ENCODE assay signal across 8 cellular contexts in genomic region chr18:2654828-2655152, GRCh38. TPM values are rescaled to one million over a fixed set of nuclear protein-coding genes. Genes with fewer than 3 reads are reported as not detected.
DNase-seq lines count a peak whose midpoint lies in the region; ATAC-seq, FAIRE-seq and TF ChIP-seq lines count a peak whose summit lies in the region.

No MANE protein-coding gene starts in this region.

- H3K23ac ChIP-seq in H1 (ENCODE audit: insufficient read length) = no peak overlapping the region

- no peak overlapping the region; the same call in 1 of the 2 replicates for H3K18ac ChIP-seq in H1 (ENCODE audit: extremely low read depth, low read length)

- H4K91ac ChIP-seq in H1 (replicated peaks; ENCODE audit: insufficient read length, low read length) = no peak overlapping the region

- intact Hi-C loops in naive thymus-derived CD4-positive, alpha-beta T cell (cut with micrococcal nuclease) = loop anchor here (1.0 to 5.0 kb wide), 15 partner anchors 13 to 1842 kb away; partner anchors contain the start of genes METTL4 (in 2 of the 2), MYL12A (in 2 of the 2), NDC80 (in 2 of the 2) and LPIN2 (in 1 of the 2)

- H3K4me3 Mint-ChIP-seq in naive thymus-derived CD4-positive, alpha-beta T cell = peak overlapping the region; percentile 90 to 99 (median 94)

- H3K36me3 Mint-ChIP-seq in naive thymus-derived CD4-positive, alpha-beta T cell = peaks cover 0 to 18% (median 5%) of the 10 kb centered on the region in 5 donors

- H4K20me1 ChIP-seq in H1 (replicated peaks in 1 of 2; ENCODE audit: control insufficient read depth in 1 of 2, insufficient read depth in 2 of 2, low read length in 2 of 2) = peaks cover 9 to 13% of the 10 kb centered on the region in 2 experiments

- peak overlapping the region; percentile 94 for H3K4me3 ChIP-seq in BJ (ENCODE audit: low read depth, low read length)
- peak overlapping the region; percentile 66 to 97 (median 86) for H3K4me3 ChIP-seq in H1 (ENCODE audit: extremely low read depth in 1 of 4, insufficient read depth in 2 of 4, low read depth in 3 of 4, low read length in 4 of 4)
- H3K4me3 ChIP-seq in naive thymus-derived CD4-positive, alpha-beta T cell (ENCODE audit: low read length) = peak overlapping the region; percentile 94

- H3K14ac ChIP-seq in H1 (ENCODE audit: insufficient read length) = no peak overlapping the region

- TF ChIP-seq EP300 in H1 (IDR thresholded peaks at IDR 0.05; ENCODE audit: borderline replicate concordance in 1 of 2, low read depth in 2 of 2, low read length in 2 of 2) = no peak

- peak overlapping the region; percentile 66 for H2AFZ ChIP-seq in H1 (ENCODE audit: low read length)

- H3K4ac ChIP-seq in H1 (replicated peaks; ENCODE audit: insufficient read length, low read depth, low read length) = no peak overlapping the region

- H2BK120ac ChIP-seq in H1 (replicated peaks; ENCODE audit: low read depth, low read length) = no peak overlapping the region

- peaks cover 0 to 34% of the 10 kb centered on the region in 2 experiments; a peak in 2 of 4 replicates for H3K79me2 ChIP-seq in H1 (ENCODE audit: control insufficient read depth in 1 of 2, insufficient read depth in 2 of 2, low read length in 2 of 2)

- H2BK15ac ChIP-seq in H1 (ENCODE audit: low read length) = no peak overlapping the region

- CTCF ChIA-PET in BJ (lab: Yijun Ruan, JAX) (no interaction called here), RWPE1 (lab: Yijun Ruan, JAX) (interaction anchor here (0.7 to 0.9 kb wide), 2 partner anchors 61 to 1966 kb away, joined by 3 to 4 read pairs; no protein-coding TSS in a partner anchor), H1 (lab: Charles Lee; ENCODE audit: partially characterized antibody) (no interaction called here)
- CTCF ChIA-PET in naive thymus-derived CD4-positive, alpha-beta T cell (lab: Charles Lee) = interaction anchor here (1.4 to 2.3 kb wide), 3 partner anchors 18 to 84 kb away, joined by 4 to 20 read pairs (median 10); no protein-coding TSS in a partner anchor

- WGBS in H1 (ENCODE audit: extremely low coverage in 1 of 2, insufficient coverage in 1 of 2, insufficient read length in 1 of 2, insufficient replicate concordance in 2 of 2, low coverage in 1 of 2, low lambda C conversion rate in 2 of 2, missing lambda C conversion rate in 1 of 2), 2 experiments = 2% methylated on average over 23 of the region's 23 CpGs; no CpG with 5 or more reads in 1 of the 2 experiments

- POLR2A ChIA-PET in BJ (lab: Charles Lee) (no interaction called here), RWPE1 (lab: Yijun Ruan, JAX; ENCODE audit: low non-redundant PET) (no interaction called here), H1 (lab: Charles Lee; ENCODE audit: partially characterized antibody) (interaction anchor here (0.8 to 1.9 kb wide), 6 partner anchors 9 to 81 kb away, joined by 3 to 9 read pairs (median 4); no protein-coding TSS in a partner anchor)
- POLR2A ChIA-PET in naive thymus-derived CD4-positive, alpha-beta T cell (lab: Charles Lee) = interaction anchor here (0.7 to 6.3 kb wide), 20 partner anchors 10 to 406 kb away, joined by 3 to 424 read pairs (median 10); partner anchors contain the start of genes METTL4 and NDC80

- no peak overlapping the region for H2AK5ac ChIP-seq in H1 (ENCODE audit: low read depth, low read length)

- peak overlapping the region; percentile 97 for H3K27ac ChIP-seq in RWPE1
- H3K27ac ChIP-seq in H1 (ENCODE audit: low read depth, low read length) = peak overlapping the region; percentile 85; the same call in 1 of the 2 replicates
- H3K27ac ChIP-seq in naive thymus-derived CD4-positive, alpha-beta T cell (ENCODE audit: low read depth, low read length) = peak overlapping the region; percentile 100

- no peaks in the 10 kb centered on the region for H3K9me3 ChIP-seq in H1 (ENCODE audit: insufficient read depth in 2 of 2, low read depth in 1 of 2, low read length in 1 of 2)
- H3K9me3 ChIP-seq in naive thymus-derived CD4-positive, alpha-beta T cell (ENCODE audit: control insufficient read depth in 2 of 3, low read length in 3 of 3) = no peaks in the 10 kb centered on the region

- FAIRE-seq in H1 (lab: Jason Lieb, UNC) (no peak), H54 (lab: Jason Lieb, UNC) (no peak)

- peak overlapping the region; percentile 91 to 92 for H3K4me2 ChIP-seq in H1 (ENCODE audit: insufficient read depth in 1 of 2, low read depth in 2 of 2, low read length in 2 of 2)

- peaks cover 23 to 63% (median 47%) of the 10 kb centered on the region in 7 donors for H3K4me1 Mint-ChIP-seq in naive thymus-derived CD4-positive, alpha-beta T cell

- H4K8ac ChIP-seq in H1 (ENCODE audit: extremely low read depth, insufficient read depth, low read length) = peak overlapping the region; percentile 95; the same call in 1 of the 2 replicates

- H3K36me3 ChIP-seq in BJ (ENCODE audit: control insufficient read depth, insufficient read depth, low read length) (no peaks in the 10 kb centered on the region), H1 (ENCODE audit: control insufficient read depth in 2 of 4, insufficient read depth in 4 of 4, low read length in 3 of 4) (no peaks in the 10 kb centered on the region)
- H3K36me3 ChIP-seq in naive thymus-derived CD4-positive, alpha-beta T cell (ENCODE audit: control insufficient read depth in 2 of 3, insufficient read depth in 3 of 3, low read length in 3 of 3) = peaks cover 0 to 14% (median 3%) of the 10 kb centered on the region in 3 experiments

- H3K27me3 ChIP-seq in BJ (ENCODE audit: control insufficient read depth, insufficient read depth, low read length) = no peaks in the 10 kb centered on the region
- H3K27me3 ChIP-seq in H1 (replicated peaks in 1 of 4; ENCODE audit: control insufficient read depth in 3 of 4, extremely low read depth in 1 of 4, insufficient read depth in 3 of 4, low read length in 3 of 4) = peaks cover 3 to 25% (median 22%) of the 10 kb centered on the region in 4 experiments
- H3K27me3 ChIP-seq in naive thymus-derived CD4-positive, alpha-beta T cell (ENCODE audit: control insufficient read depth in 2 of 2, insufficient read depth in 2 of 2, low read length in 2 of 2) = no peaks in the 10 kb centered on the region

- TF ChIP-seq CTCF in BJ (IDR thresholded peaks at IDR 0.05; ENCODE audit: insufficient read depth, low read depth, low read length) (no peak), RWPE1 (conservative IDR thresholded peaks at IDR 0.05; ENCODE audit: low read depth) (no peak), H1 (IDR thresholded peaks at IDR 0.05; ENCODE audit: control extremely low read depth in 1 of 3, insufficient read depth in 1 of 3, low read depth in 1 of 3, low read length in 3 of 3) (no peak)

- peaks cover 0 to 9% (median 4%) of the 10 kb centered on the region in 4 experiments; a peak in 5 of 7 replicates for H3K4me1 ChIP-seq in H1 (replicated peaks in 1 of 4; ENCODE audit: control insufficient read depth in 3 of 4, insufficient read depth in 4 of 4, low read length in 3 of 4)
- peaks cover 23 to 35% of the 10 kb centered on the region in 2 donors for H3K4me1 ChIP-seq in naive thymus-derived CD4-positive, alpha-beta T cell (ENCODE audit: control insufficient read depth in 2 of 2, insufficient read depth in 2 of 2, low read length in 2 of 2)

- peak overlapping the region; percentile 83 to 99 (median 96) for H3K27ac Mint-ChIP-seq in naive thymus-derived CD4-positive, alpha-beta T cell

- TF ChIP-seq POLR2A in H1 (IDR thresholded peaks at IDR 0.05; ENCODE audit: control extremely low read depth in 1 of 2, low read depth in 2 of 2, low read length in 2 of 2) = no peak
- TF ChIP-seq POLR2A in H54 (IDR thresholded peaks at IDR 0.05; ENCODE audit: low read depth, low read length) = no peak

- peak overlapping the region in 3 of 4 experiments; percentile 80 to 87 (median 86); a peak in 6 of 7 replicates for H3K9ac ChIP-seq in H1 (replicated peaks in 1 of 4; ENCODE audit: extremely low read depth in 1 of 4, low read depth in 3 of 4, low read length in 3 of 4)

- H3K23me2 ChIP-seq in H1 (ENCODE audit: low read depth, low read length) = peaks cover 21% of the 10 kb centered on the region

- no peaks in the 10 kb centered on the region for H3K27me3 Mint-ChIP-seq in naive thymus-derived CD4-positive, alpha-beta T cell

- no peak for TF ChIP-seq RAD21 in H1 (IDR thresholded peaks at IDR 0.05 in 1 of 2, conservative IDR thresholded peaks at IDR 0.05 in 1 of 2; ENCODE audit: low read depth in 2 of 2, low read length in 2 of 2)

- H2BK12ac ChIP-seq in H1 (ENCODE audit: low read depth, low read length) = peak overlapping the region; percentile 33; the same call in 1 of the 2 replicates

- no peaks in the 10 kb centered on the region for H3K9me3 Mint-ChIP-seq in naive thymus-derived CD4-positive, alpha-beta T cell

- H3K56ac ChIP-seq in H1 (replicated peaks; ENCODE audit: insufficient read length, low read depth, low read length) = no peak overlapping the region

- H2BK5ac ChIP-seq in H1 (ENCODE audit: low read depth, low read length) = no peak overlapping the region

- H2BK20ac ChIP-seq in H1 (ENCODE audit: low read length) = no peak overlapping the region

- ATAC-seq in GM19463 (IDR thresholded peaks at IDR 0.05; ENCODE audit: unreplicated experiment) = peak; percentile 30
- ATAC-seq in naive thymus-derived CD4-positive, alpha-beta T cell = peak; percentile 64

- peaks cover 6% of the 10 kb centered on the region; the same call in 1 of the 2 replicates for H3K79me1 ChIP-seq in H1 (ENCODE audit: low read depth, low read length)

- no peak overlapping the region for H4K5ac ChIP-seq in H1 (ENCODE audit: insufficient read length, low read depth, low read length)

- DNase-seq in BJ (ENCODE audit: low read depth) = no peak
- peak; percentile 30 for DNase-seq in RWPE1 (ENCODE audit: low spot score)
- no peak for DNase-seq in H1 (ENCODE audit: low read depth in 1 of 2, low spot score in 2 of 2)
- peak in 4 of 9 donors; percentile 79 to 86 (median 84) for DNase-seq in naive thymus-derived CD4-positive, alpha-beta T cell
- no peak for DNase-seq in NCI-H2081 treated with DMSO at 0.1 percent for 48 hours (lab: John Stamatoyannopoulos, UW)
- DNase-seq in middle frontal gyrus (ENCODE audit: extremely low spot score, low spot score) = no peak
- no peak for DNase-seq in H54 (ENCODE audit: insufficient read length, low spot score)

TF ChIP-seq in H1, 55 proteins besides CTCF, POLR2A, EP300 and RAD21 (continues in another document):
- no peak for TF ChIP-seq SIN3A (conservative IDR thresholded peaks at IDR 0.05 in 1 of 2, IDR thresholded peaks at IDR 0.05 in 1 of 2; ENCODE audit: low read depth in 1 of 2, low read length in 2 of 2)

RNA-seq across cellular contexts. Expression of gene SMCHD1, which starts 0.7 kb away (rescaled TPM):
- 10.5 and 23.4 TPM in 2 replicates for polyA plus RNA-seq in BJ (2011; rRNA removed)
- polyA minus RNA-seq in BJ (2011; rRNA and poly(A)+ RNA removed) = 29.4 and 30.5 TPM in 2 replicates
- total RNA-seq in H1 (2021; fragmentation: NEBNext Ultra II Directional; extraction: Animal tissue kit (Norgen Biotek cat#: 25700)) = 32.0 and 32.4 TPM in 2 replicates
- polyA plus RNA-seq in H1 (2011; rRNA removed) = 4.5 and 9.3 TPM in 2 replicates
- polyA plus RNA-seq in H1 (2011; cell fraction: cytosol; rRNA removed) = 10.3 TPM
- polyA plus RNA-seq in H1 (2011; cell fraction: nucleus; rRNA removed) = 8.2 TPM
- polyA plus RNA-seq in H1 (2012, experiment 1 of 2) = 12.7 to 24.1 TPM (median 17.1 TPM) in 4 replicates
- polyA plus RNA-seq in H1 (2012, experiment 2 of 2) = 0.68 TPM
- polyA plus RNA-seq in H1 (2013, experiment 1 of 2) = 13.5 TPM
- polyA plus RNA-seq in H1 (2013, experiment 2 of 2) = 12.6 TPM
- 27.9 and 41.4 TPM in 2 replicates for polyA minus RNA-seq in H1 (2011; rRNA and poly(A)+ RNA removed)
- 46.4 TPM for polyA minus RNA-seq in H1 (2011; cell fraction: cytosol; rRNA and poly(A)+ RNA removed)
- 85.6 TPM for polyA minus RNA-seq in H1 (2011; cell fraction: nucleus; rRNA and poly(A)+ RNA removed)
- 100 to 1,000 TPM; 181 to 305 (median 236) TPM for total RNA-seq in naive thymus-derived CD4-positive, alpha-beta T cell
- polyA plus RNA-seq in naive thymus-derived CD4-positive, alpha-beta T cell = 10 to 100 TPM; 41.4 to 51.5 TPM

Comparison
In these comparisons a context has a peak if more than half of its experiments do, and no peak if none do; other contexts are left out.
1. CTCF ChIA-PET loops: an anchor here in RWPE1 (0.7 to 0.9 kb wide) and naive thymus-derived CD4-positive, alpha-beta T cell (1.4 to 2.3 kb wide); none called in BJ and H1.
2. POLR2A ChIA-PET loops: an anchor here in H1 (0.8 to 1.9 kb wide) and naive thymus-derived CD4-positive, alpha-beta T cell (0.7 to 6.3 kb wide); none called in BJ and RWPE1.